8 cellular contexts compared by ENCODE assay signal in genomic region chr5:140401362-140402257, GRCh38. TPM values are rescaled to one million over a fixed set of nuclear protein-coding genes. Genes with fewer than 3 reads are reported as not detected.
A peak's percentile ranks its signal among the peaks of the same experiment; 100 is the strongest.
DNase-seq lines count a peak whose midpoint lies in the region; ATAC-seq and TF ChIP-seq lines count a peak whose summit lies in the region.

TSS of gene ANKHD1 (plus strand) at chr5:140401833. CDS start at chr5:140401968, 135 bp downstream.

- no peak for TF ChIP-seq CTCF in SK-N-SH (IDR thresholded peaks at IDR 0.05)

- H3K9me3 ChIP-seq in SK-N-SH = no peaks in the 10 kb centered on the region

- peaks cover 53% of the 10 kb centered on the region for H3K79me2 ChIP-seq in SK-N-SH (ENCODE audit: insufficient read depth)

- H3K9me2 ChIP-seq in SK-N-SH = no peaks in the 10 kb centered on the region

- 0% methylated on average over 33 of the region's 83 CpGs for WGBS in SK-N-SH (ENCODE audit: low lambda C conversion rate)

- peak within 1 kb of the TSS; percentile 85 for H3K4me2 ChIP-seq in SK-N-SH

- ATAC-seq in HG02571 (IDR thresholded peaks at IDR 0.05; ENCODE audit: unreplicated experiment) = peak; percentile 88

- POLR2A ChIA-PET in SK-N-SH (lab: Yijun Ruan, JAX) = interaction anchor here (0.7 to 2.2 kb wide), 8 partner anchors 16 to 246 kb away, joined by 3 to 6 read pairs (median 4); partner anchors contain the start of genes APBB3, EIF4EBP3, HBEGF and IK

- peaks cover 17% of the 10 kb centered on the region for H3F3A ChIP-seq in SK-N-SH (replicated peaks; ENCODE audit: insufficient read depth)

- no peak for TF ChIP-seq RAD21 in SK-N-SH (IDR thresholded peaks at IDR 0.05; ENCODE audit: low read length)

- CTCF ChIA-PET in SK-N-SH (lab: Yijun Ruan, JAX) = interaction anchor here (0.6 to 1.4 kb wide), 6 partner anchors 29 to 318 kb away, joined by 3 to 5 read pairs (median 3); partner anchors contain the start of gene APBB3

- peak; percentile 100 for DNase-seq in GM04504 (ENCODE audit: low read depth)
- DNase-seq in NCI-H1048 (lab: John Stamatoyannopoulos, UW) = peak; percentile 98
- DNase-seq in SK-N-SH = peak; percentile 91
- peak; percentile 97 for DNase-seq in activated naive CD4-positive, alpha-beta T cell treated with anti-CD3 and anti-CD28 coated beads, Interleukin-2, amount 50 U/mL, for 16 hours
- peak; percentile 99 for DNase-seq in globus pallidus (ENCODE audit: low spot score)
- peak; percentile 99 for DNase-seq in occipital lobe (lab: John Stamatoyannopoulos, UW)

- H3K9ac ChIP-seq in SK-N-SH = peak within 1 kb of the TSS; percentile 88

- H3K4me3 ChIP-seq in SK-N-SH (ENCODE audit: low read depth in 2 of 2, low read length in 1 of 2) = peak within 1 kb of the TSS; percentile 85 to 98

- H3K36me3 ChIP-seq in SK-N-SH (replicated peaks in 1 of 2; ENCODE audit: control insufficient read depth in 1 of 2, insufficient read depth in 2 of 2, low read length in 1 of 2) = no peaks in the 10 kb centered on the region

- no peaks in the 10 kb centered on the region for H3K27me3 ChIP-seq in SK-N-SH (ENCODE audit: insufficient read depth)

- peak within 1 kb of the TSS; percentile 88 to 95 for H3K27ac ChIP-seq in SK-N-SH (ENCODE audit: low read depth in 2 of 2, low read length in 1 of 2)
- peak within 1 kb of the TSS; percentile 92 for H3K27ac ChIP-seq in temporal lobe (ENCODE audit: low read depth, low read length)

- H2AFZ ChIP-seq in SK-N-SH (ENCODE audit: low read depth) = peak within 1 kb of the TSS; percentile 91

- peaks cover 0 to 4% of the 10 kb centered on the region in 2 experiments; a peak in 1 of 4 replicates for H3K4me1 ChIP-seq in SK-N-SH (ENCODE audit: control insufficient read depth in 1 of 2, insufficient read depth in 2 of 2, low read depth in 1 of 2, low read length in 1 of 2)

- peaks cover 43% of the 10 kb centered on the region for H4K20me1 ChIP-seq in SK-N-SH (ENCODE audit: insufficient read depth)

- no peak for TF ChIP-seq EP300 in SK-N-SH (IDR thresholded peaks at IDR 0.05; ENCODE audit: borderline replicate concordance in 1 of 2, low read depth in 1 of 2, low read length in 1 of 2)

TF ChIP-seq in SK-N-SH, 30 proteins besides CTCF, POLR2A, EP300 and RAD21 (continues in another document):
- no peak for TF ChIP-seq TEAD4 (IDR thresholded peaks at IDR 0.05; ENCODE audit: borderline replicate concordance, insufficient read depth)
- peak; percentile 83 for TF ChIP-seq USF1 (IDR thresholded peaks at IDR 0.05; ENCODE audit: borderline replicate concordance, low read depth)
- peak; percentile 84 for TF ChIP-seq POLR2AphosphoS5 (IDR thresholded peaks at IDR 0.05; ENCODE audit: low read depth, low read length)
- peak; percentile 57; the same call in 1 of the 2 replicates for TF ChIP-seq MXI1 (IDR thresholded peaks at IDR 0.05; ENCODE audit: low read depth, low read length)
- TF ChIP-seq SMC3 (IDR thresholded peaks at IDR 0.05; ENCODE audit: low read depth, low read length) = no peak
- no peak for TF ChIP-seq FOXM1 (IDR thresholded peaks at IDR 0.05; ENCODE audit: low read depth)
- no peak for TF ChIP-seq RCOR1 (IDR thresholded peaks at IDR 0.05; ENCODE audit: low read length)
- no peak for TF ChIP-seq REST (IDR thresholded peaks at IDR 0.05; ENCODE audit: low read depth, low read length)
- TF ChIP-seq TCF12 (IDR thresholded peaks at IDR 0.05) = no peak
- TF ChIP-seq GABPA (IDR thresholded peaks at IDR 0.05; ENCODE audit: low read depth) = peak; percentile 96
- TF ChIP-seq JUND (IDR thresholded peaks at IDR 0.05) = no peak
- TF ChIP-seq SIN3A (IDR thresholded peaks at IDR 0.05; ENCODE audit: borderline replicate concordance, low read depth, low read length) = peak; percentile 76; the same call in 1 of the 2 replicates
- peak; percentile 87; the same call in 1 of the 2 replicates for TF ChIP-seq TAF1 (IDR thresholded peaks at IDR 0.05; ENCODE audit: borderline replicate concordance, low read depth, low read length)
- peak; percentile 72 for TF ChIP-seq ELF1 (IDR thresholded peaks at IDR 0.05)
- TF ChIP-seq FOSL2 (IDR thresholded peaks at IDR 0.05; ENCODE audit: borderline replicate concordance, low read depth) = no peak
- TF ChIP-seq MEF2A (IDR thresholded peaks at IDR 0.05; ENCODE audit: borderline replicate concordance, low read depth) = no peak
- TF ChIP-seq ZBTB33 (IDR thresholded peaks at IDR 0.05; ENCODE audit: borderline replicate concordance, low read depth) = peak; percentile 91
- TF ChIP-seq YY1 (IDR thresholded peaks at IDR 0.05; ENCODE audit: low read depth) = peak; percentile 79; the same call in 1 of the 2 replicates
- peak; percentile 68 for TF ChIP-seq NFIC (IDR thresholded peaks at IDR 0.05; ENCODE audit: borderline replicate concordance)
- TF ChIP-seq FOXJ3 (CRISPR knock-in tag; IDR thresholded peaks at IDR 0.05) = no peak
- no peak for TF ChIP-seq RXRA (IDR thresholded peaks at IDR 0.05; ENCODE audit: borderline replicate concordance, low read depth)
- no peak for TF ChIP-seq EZH2phosphoT487 (IDR thresholded peaks at IDR 0.05; ENCODE audit: borderline replicate concordance, low read depth)
- TF ChIP-seq GATA2 (CRISPR knock-in tag; IDR thresholded peaks at IDR 0.05) = no peak
- TF ChIP-seq NRF1 (IDR thresholded peaks at IDR 0.05; ENCODE audit: low read depth, low read length) = peak; percentile 69
- peak; percentile 56; the same call in 1 of the 2 replicates for TF ChIP-seq USF2 (IDR thresholded peaks at IDR 0.05; ENCODE audit: borderline replicate concordance, low read depth, low read length)
- peak; percentile 14; the same call in 1 of the 2 replicates for TF ChIP-seq RFX5 (IDR thresholded peaks at IDR 0.05; ENCODE audit: low read length)
- TF ChIP-seq CHD2 (IDR thresholded peaks at IDR 0.05; ENCODE audit: low read length, partially characterized antibody) = peak; percentile 97

RNA-seq across cellular contexts. Expression of gene ANKHD1, which starts in this region (rescaled TPM):
- 26.7 and 36.4 TPM in 2 replicates for polyA plus RNA-seq in SK-N-SH (2012; rRNA removed)
- 23.0 and 24.5 TPM in 2 replicates for polyA plus RNA-seq in SK-N-SH (2012; cell fraction: cytosol; rRNA removed)
- 62.8 and 92.2 TPM in 2 replicates for polyA plus RNA-seq in SK-N-SH (2012; cell fraction: nucleus; rRNA removed)
- total RNA-seq in occipital lobe = 104 TPM
- 79.7 TPM for total RNA-seq in temporal lobe

Comparison
In these comparisons a context has a peak if more than half of its experiments do, and no peak if none do; other contexts are left out.
1. Peak in every context shown above with its lines: DNase-seq, ATAC-seq, H3K4me3 ChIP-seq and H3K27ac ChIP-seq.